In the genomic region with DNA sequence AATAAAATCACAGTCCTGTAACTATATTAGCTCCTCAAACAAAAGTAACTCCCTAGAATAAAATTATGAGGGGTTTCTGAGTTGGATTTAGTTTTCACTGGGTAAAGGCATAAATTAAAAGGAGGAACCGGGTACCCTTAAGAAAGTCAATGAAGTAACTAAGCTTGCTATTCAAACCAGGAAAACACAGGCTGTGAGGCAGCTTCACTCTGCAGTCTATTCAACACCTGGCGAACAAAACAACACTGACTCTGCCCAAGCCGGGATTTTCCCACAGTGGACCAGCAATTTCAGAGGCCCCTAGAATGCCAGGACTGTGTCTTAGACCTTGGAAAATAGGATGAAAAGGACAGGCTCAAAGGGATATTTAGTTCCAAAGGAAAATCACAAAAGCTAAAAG, we compare ENCODE assay signal across 9 cellular contexts. TPM values are rescaled to one million over a fixed set of nuclear protein-coding genes. Genes with fewer than 3 reads are reported as not detected.
DNase-seq lines count a peak whose midpoint lies in the region; ATAC-seq and TF ChIP-seq lines count a peak whose summit lies in the region.
"Had no signal": no experiment of that assay in that cellular context is flagged by ENCODE, and none has a peak within 500 bp of the region (broad histone marks: within the 10 kb centered on the region; RNA-seq: fewer than 3 reads in every experiment).

No MANE protein-coding gene starts in this region.

- peak overlapping the region; percentile 36; the same call in 1 of the 2 replicates for H3K9ac ChIP-seq in iPS-20b (ENCODE audit: low read depth, low read length)

- POLR2A ChIA-PET in activated CD8-positive, alpha-beta T cell treated with anti-CD3 and anti-CD28 coated beads for 36 hours (lab: Charles Lee): interaction anchor here (1.0 to 4.3 kb wide), 3 partner anchors 15 to 25 kb away, joined by 4 to 25 read pairs (median 5); a partner anchor contains a TSS

- H3K4me1 ChIP-seq in left ventricle myocardium inferior (peaks cover 55% of the 10 kb centered on the region), iPS-20b (ENCODE audit: insufficient read depth, low read length) (peaks cover 42% of the 10 kb centered on the region), uterus (no peaks in the 10 kb centered on the region)

- H3K36me3 ChIP-seq in left ventricle myocardium inferior (no peaks in the 10 kb centered on the region), iPS-20b (ENCODE audit: insufficient read depth, low read depth, low read length) (no peaks in the 10 kb centered on the region), uterus (no peaks in the 10 kb centered on the region)

- H3K27me3 ChIP-seq in left ventricle myocardium inferior (ENCODE audit: low read depth) (no peaks in the 10 kb centered on the region), iPS-20b (ENCODE audit: insufficient read depth, low read length) (no peaks in the 10 kb centered on the region), uterus (no peaks in the 10 kb centered on the region)

- H3K9me3 ChIP-seq in left ventricle myocardium inferior (replicated peaks): no peaks in the 10 kb centered on the region
- no peaks in the 10 kb centered on the region for H3K9me3 ChIP-seq in iPS-20b (ENCODE audit: insufficient read depth, low read depth, low read length)
- H3K9me3 ChIP-seq in uterus: no peaks in the 10 kb centered on the region

- H3K36me3 Mint-ChIP-seq in activated CD8-positive, alpha-beta T cell treated with anti-CD3 and anti-CD28 coated beads for 36 hours (ENCODE audit: low read depth): no peaks in the 10 kb centered on the region

- no peak for DNase-seq in left ventricle myocardium inferior
- DNase-seq in Right ventricle myocardium superior: no peak
- DNase-seq in activated CD8-positive, alpha-beta T cell treated with anti-CD3 and anti-CD28 coated beads for 36 hours: no peak
- no peak for DNase-seq in uterus
- no peak for DNase-seq in HPDE6-E6E7 (ENCODE audit: extremely low spot score)
- DNase-seq: DND-41 had no signal

- peak overlapping the region; percentile 15 for H3K4me3 ChIP-seq in left ventricle myocardium inferior
- H3K4me3 ChIP-seq in iPS-20b (ENCODE audit: low read length): peak overlapping the region; percentile 26; the same call in 1 of the 2 replicates
- no peak overlapping the region for H3K4me3 ChIP-seq in uterus

- H3K27me3 Mint-ChIP-seq in activated CD8-positive, alpha-beta T cell treated with anti-CD3 and anti-CD28 coated beads for 36 hours: no peaks in the 10 kb centered on the region

- H3K9me3 Mint-ChIP-seq in activated CD8-positive, alpha-beta T cell treated with anti-CD3 and anti-CD28 coated beads for 36 hours: peaks cover 1% of the 10 kb centered on the region

- CTCF ChIA-PET in activated CD8-positive, alpha-beta T cell treated with anti-CD3 and anti-CD28 coated beads for 36 hours (lab: Charles Lee): interaction anchor here (0.8 to 3.3 kb wide), 5 partner anchors 12 to 32 kb away, joined by 3 to 12 read pairs (median 4); a partner anchor contains a TSS

- intact Hi-C loops in left ventricle myocardium inferior (cut with micrococcal nuclease) (no loop called here), Right ventricle myocardium superior (cut with DNase I) (no loop called here), uterus (cut with DNase I; ENCODE audit: low total_unique reads) (no loop called here)
- intact Hi-C loops in activated CD8-positive, alpha-beta T cell treated with anti-CD3 and anti-CD28 coated beads for 36 hours (cut with micrococcal nuclease): no loop called here

- H3K4me1 Mint-ChIP-seq in activated CD8-positive, alpha-beta T cell treated with anti-CD3 and anti-CD28 coated beads for 36 hours (ENCODE audit: low read depth): peaks cover 58% of the 10 kb centered on the region

- no peak for TF ChIP-seq POLR2A in uterus (IDR thresholded peaks at IDR 0.05)

- peak overlapping the region; percentile 3 for H3K27ac Mint-ChIP-seq in activated CD8-positive, alpha-beta T cell treated with anti-CD3 and anti-CD28 coated beads for 36 hours

- H3K27ac ChIP-seq in left ventricle myocardium inferior (replicated peaks) (peak overlapping the region; percentile 84), iPS-20b (ENCODE audit: low read length) (peak overlapping the region; percentile 21), uterus (peak overlapping the region; percentile 34 to 61)

- peak overlapping the region; percentile 1 for H3K4me3 Mint-ChIP-seq in activated CD8-positive, alpha-beta T cell treated with anti-CD3 and anti-CD28 coated beads for 36 hours

- no peak for ATAC-seq in Right ventricle myocardium superior (ENCODE audit: poor library complexity)
- peak; percentile 31 for ATAC-seq in activated CD8-positive, alpha-beta T cell treated with anti-CD3 and anti-CD28 coated beads for 36 hours
- no peak for ATAC-seq in HG03457 (IDR thresholded peaks at IDR 0.05; ENCODE audit: unreplicated experiment)
- ATAC-seq in GM18520 (IDR thresholded peaks at IDR 0.05; ENCODE audit: unreplicated experiment): no peak

- no peak for TF ChIP-seq CTCF in left ventricle myocardium inferior (IDR thresholded peaks at IDR 0.05; ENCODE audit: borderline replicate concordance)
- no peak for TF ChIP-seq CTCF in activated CD8-positive, alpha-beta T cell treated with anti-CD3 and anti-CD28 coated beads for 36 hours (IDR thresholded peaks at IDR 0.05)
- TF ChIP-seq CTCF in uterus (IDR thresholded peaks at IDR 0.05): no peak

RNA-seq across cellular contexts. Expression of a gene that starts 24.6 kb away (rescaled TPM):
- total RNA-seq in left ventricle myocardium inferior: 50.5 TPM
- 47.9 TPM for total RNA-seq in Right ventricle myocardium superior
- total RNA-seq in activated CD8-positive, alpha-beta T cell treated with anti-CD3 and anti-CD28 coated beads for 36 hours: 10 to 100 TPM; 92.8 to 95.8 TPM
- 10 to 100 TPM; 36.5 to 96.5 (median 71.7) TPM for total RNA-seq in uterus

Comparison
In these comparisons a context has a peak if more than half of its experiments do, and no peak if none do; other contexts are left out.
1. H3K27ac ChIP-seq: peak in every context shown above with its lines; median percentile 84 in left ventricle myocardium inferior; 48 in uterus; 21 in iPS-20b.
2. H3K4me3 ChIP-seq: peak in left ventricle myocardium inferior (single experiment) and iPS-20b (single experiment); none in uterus (0 of 2).